ENCODE assay signal across 21 cellular contexts in genomic region chr6:136604328-136604825, GRCh38. TPM values are rescaled to one million over a fixed set of nuclear protein-coding genes. Genes with fewer than 3 reads are reported as not detected.
DNase-seq lines count a peak whose midpoint lies in the region; ATAC-seq and TF ChIP-seq lines count a peak whose summit lies in the region.
"Had no signal": no experiment of that assay in that cellular context is flagged by ENCODE, and none has a peak within 500 bp of the region (broad histone marks: within the 10 kb centered on the region; RNA-seq: fewer than 3 reads in every experiment).

No MANE protein-coding gene starts in this region.

- no peak overlapping the region for H3K4me3 ChIP-seq in testis
- H3K4me3 ChIP-seq: BLaER1, Peyer's patch, SJCRH30 had no signal

- H3K27me3 ChIP-seq in testis = no peaks in the 10 kb centered on the region
- H3K27me3 ChIP-seq: BLaER1, Peyer's patch, SJCRH30 had no signal

- H3K9me3 ChIP-seq in testis = no peaks in the 10 kb centered on the region
- H3K9me3 ChIP-seq: BLaER1, Peyer's patch, SJCRH30 had no signal

- intact Hi-C loops in testis (cut with DNase I; ENCODE audit: low total_unique reads) = no loop called here

- H3K27ac ChIP-seq in VCaP = peak overlapping the region; percentile 91
- H3K27ac ChIP-seq in testis = peak overlapping the region; percentile 64 to 71
- H3K27ac ChIP-seq: BLaER1, Peyer's patch, SJCRH30 had no signal

- DNase-seq in EH (ENCODE audit: low read depth) (peak; percentile 8), lung microvascular endothelial cell (ENCODE audit: low read depth in 2 of 2) (peak; percentile 23 to 42), testis (no peak), hypothalamus (lab: John Stamatoyannopoulos, UW) (no peak)
- DNase-seq: ACHN; Calu3; CD8-positive, alpha-beta T cell; DMS79; GOT3; KG1; NCI-H1092 treated with DMSO at 0.1 percent for 48 hours; NCI-H1436 treated with DMSO at 0.1 percent for 48 hours; NCI-H1930; NCI-H226; Peyer's patch; SJCRH30 had no signal

- peaks cover 24% of the 10 kb centered on the region for H3K4me1 ChIP-seq in testis
- H3K4me1 ChIP-seq: SJCRH30 had no signal

- ATAC-seq in GM18909 (IDR thresholded peaks at IDR 0.05; ENCODE audit: poor library complexity, unreplicated experiment) = no peak
- no peak for ATAC-seq in GM19324 (IDR thresholded peaks at IDR 0.05; ENCODE audit: low FRiP score, unreplicated experiment)
- ATAC-seq: CD8-positive, alpha-beta T cell had no signal

- H3K36me3 ChIP-seq in testis (ENCODE audit: low read depth, missing control alignments) = no peaks in the 10 kb centered on the region

- TF ChIP-seq POLR2A in testis (IDR thresholded peaks at IDR 0.05) = no peak

- 56 to 69% methylated on average over 1 of the region's 1 CpG for WGBS in testis, 2 donors

- TF ChIP-seq CTCF in VCaP (conservative IDR thresholded peaks at IDR 0.05) (no peak), testis (IDR thresholded peaks at IDR 0.05) (no peak)

RNA-seq across cellular contexts. Expression of gene MAP7, which starts 54.2 kb away (rescaled TPM):
- total RNA-seq in lung microvascular endothelial cell (0.40 and 0.44 TPM in 2 replicates), testis (10 to 100 TPM; 38.5 to 48.7 TPM)
- polyA plus RNA-seq in testis (ENCODE audit: insufficient read depth, low read depth, low replicate concordance) = 61.4 TPM
- total RNA-seq: OCI-LY7 had no signal

Comparison
In these comparisons a context has a peak if more than half of its experiments do, and no peak if none do; other contexts are left out.
1. DNase-seq: peak in EH (single experiment) and lung microvascular endothelial cell (2 of 2); none in testis (single experiment) and hypothalamus (0 of 51).
2. RNA of gene MAP7, which starts 54.2 kb away (total RNA-seq): 38.5 to 48.7 TPM in testis; 0.40 to 0.44 TPM in lung microvascular endothelial cell; every median in the first group is over 10 times any median in the second.